ENCODE assay signal across 12 cellular contexts in genomic region chr1:211630236-211631081, GRCh38. TPM values are rescaled to one million over a fixed set of nuclear protein-coding genes. Genes with fewer than 3 reads are reported as not detected.
DNase-seq lines count a peak whose midpoint lies in the region; ATAC-seq, FAIRE-seq and TF ChIP-seq lines count a peak whose summit lies in the region.
"Had no signal": no experiment of that assay in that cellular context is flagged by ENCODE, and none has a peak within 500 bp of the region (broad histone marks: within the 10 kb centered on the region; RNA-seq: fewer than 3 reads in every experiment).

No MANE protein-coding gene starts in this region.

- no peak overlapping the region for H3K4me3 Mint-ChIP-seq in chondrocyte (ENCODE audit: unreplicated experiment)
- no peak overlapping the region for H3K4me3 Mint-ChIP-seq in natural killer cell treated with Interleukin-12 subunit alpha and Interleukin-12 subunit beta and Interleukin-15 and Interleukin-18, amount 100 ng/mL, for 72 hours
- H3K4me3 Mint-ChIP-seq: T-cell had no signal

- H3K27ac Mint-ChIP-seq in chondrocyte (ENCODE audit: unreplicated experiment): peak overlapping the region; percentile 8
- H3K27ac Mint-ChIP-seq in natural killer cell treated with Interleukin-12 subunit alpha and Interleukin-12 subunit beta and Interleukin-15 and Interleukin-18, amount 100 ng/mL, for 72 hours: no peak overlapping the region
- H3K27ac Mint-ChIP-seq: T-cell had no signal

- no peaks in the 10 kb centered on the region for H3K27me3 ChIP-seq in BE2C

- DNase-seq in BE2C (peak; percentile 88), NCI-H2107 treated with DMSO at 0.1 percent for 48 hours (lab: John Stamatoyannopoulos, UW; ENCODE audit: unreplicated experiment) (peak; percentile 37), chondrocyte (ENCODE audit: low spot score) (peak; percentile 67), inferior parietal cortex (ENCODE audit: extremely low spot score) (peak; percentile 63), kidney (no peak)
- no peak for DNase-seq in natural killer cell treated with Interleukin-12 subunit alpha and Interleukin-12 subunit beta and Interleukin-15 and Interleukin-18, amount 100 ng/mL, for 72 hours (ENCODE audit: low spot score)
- no peak for DNase-seq in activated CD8-positive, alpha-beta memory T cell treated with anti-CD3 and anti-CD28 coated beads, Interleukin-2, amount 50 U/mL, for 4 hours
- DNase-seq: activated CD4-positive, alpha-beta T cell treated with anti-CD3 and anti-CD28 coated beads, Interleukin-2, amount 50 U/mL, for 4 hours; cortex of kidney; NCI-H748 treated with DMSO at 0.1 percent for 48 hours; T-cell had no signal

- intact Hi-C loops in kidney (cut with DNase I): no loop called here

- no peaks in the 10 kb centered on the region for H3K36me3 Mint-ChIP-seq in chondrocyte (ENCODE audit: low read depth)
- no peaks in the 10 kb centered on the region for H3K36me3 Mint-ChIP-seq in natural killer cell treated with Interleukin-12 subunit alpha and Interleukin-12 subunit beta and Interleukin-15 and Interleukin-18, amount 100 ng/mL, for 72 hours
- H3K36me3 Mint-ChIP-seq: T-cell had no signal

- peaks cover 42% of the 10 kb centered on the region for H3K4me1 Mint-ChIP-seq in chondrocyte (ENCODE audit: low read depth)
- H3K4me1 Mint-ChIP-seq in natural killer cell treated with Interleukin-12 subunit alpha and Interleukin-12 subunit beta and Interleukin-15 and Interleukin-18, amount 100 ng/mL, for 72 hours (ENCODE audit: low read depth in 2 of 2): peaks cover 0 to 7% of the 10 kb centered on the region in 2 donors
- H3K4me1 Mint-ChIP-seq: T-cell had no signal

- no peak for ATAC-seq in natural killer cell treated with Interleukin-12 subunit alpha and Interleukin-12 subunit beta and Interleukin-15 and Interleukin-18, amount 100 ng/mL, for 72 hours
- no peak for ATAC-seq in GM21528 (IDR thresholded peaks at IDR 0.05; ENCODE audit: low FRiP score, unreplicated experiment)
- ATAC-seq: T-cell had no signal

- H3K27ac ChIP-seq in kidney (ENCODE audit: low read depth in 2 of 2, low read length in 2 of 2): no peak overlapping the region

- no peaks in the 10 kb centered on the region for H3K27me3 Mint-ChIP-seq in chondrocyte (ENCODE audit: low read depth)
- peaks cover 0 to 3% of the 10 kb centered on the region in 2 donors for H3K27me3 Mint-ChIP-seq in natural killer cell treated with Interleukin-12 subunit alpha and Interleukin-12 subunit beta and Interleukin-15 and Interleukin-18, amount 100 ng/mL, for 72 hours
- H3K27me3 Mint-ChIP-seq: T-cell had no signal

- peak overlapping the region; percentile 41 for H3K4me3 ChIP-seq in BE2C (ENCODE audit: low read depth, low read length)
- no peak overlapping the region for H3K4me3 ChIP-seq in kidney (ENCODE audit: low read length in 2 of 2)

- FAIRE-seq in kidney (lab: Jason Lieb, UNC): no peak

- H3K9ac ChIP-seq in kidney (ENCODE audit: low read length in 2 of 2): no peak overlapping the region

- TF ChIP-seq CTCF in BE2C (IDR thresholded peaks at IDR 0.05; ENCODE audit: low read depth, low read length) (peak; percentile 64), chondrocyte (IDR thresholded peaks at IDR 0.05) (peak; percentile 21), kidney (IDR thresholded peaks at IDR 0.05; ENCODE audit: borderline replicate concordance, extremely low read depth, insufficient read depth) (no peak)

- no peaks in the 10 kb centered on the region for H3K9me3 Mint-ChIP-seq in chondrocyte (ENCODE audit: low read depth)
- no peaks in the 10 kb centered on the region for H3K9me3 Mint-ChIP-seq in natural killer cell treated with Interleukin-12 subunit alpha and Interleukin-12 subunit beta and Interleukin-15 and Interleukin-18, amount 100 ng/mL, for 72 hours
- H3K9me3 Mint-ChIP-seq: T-cell had no signal

- H3K9me3 ChIP-seq in BE2C (no peaks in the 10 kb centered on the region), kidney (ENCODE audit: control insufficient read depth in 1 of 2, low read length in 2 of 2) (no peaks in the 10 kb centered on the region)

- no peaks in the 10 kb centered on the region for H3K36me3 ChIP-seq in BE2C
- no peaks in the 10 kb centered on the region for H3K36me3 ChIP-seq in kidney (ENCODE audit: control insufficient read depth in 1 of 2, insufficient read depth in 2 of 2, low read length in 2 of 2)

- peaks cover 24% of the 10 kb centered on the region for H3K4me1 ChIP-seq in BE2C
- H3K4me1 ChIP-seq in kidney (ENCODE audit: control insufficient read depth in 1 of 2, insufficient read depth in 1 of 2, low read depth in 1 of 2, low read length in 2 of 2): peaks cover 0 to 2% of the 10 kb centered on the region in 2 donors

RNA-seq across cellular contexts. Expression of gene NEK2, which starts 45.0 kb away (rescaled TPM):
- polyA plus RNA-seq in BE2C (2012; ENCODE audit: insufficient read depth, insufficient read length, low read depth): 5.5 TPM
- 2.3 to 4.1 TPM (median 3.2 TPM) in 3 replicates for total RNA-seq in chondrocyte
- 10 to 100 TPM; 12.8 to 25.2 TPM for total RNA-seq in natural killer cell treated with Interleukin-12 subunit alpha and Interleukin-12 subunit beta and Interleukin-15 and Interleukin-18, amount 100 ng/mL, for 72 hours
- 0.35 TPM for total RNA-seq in kidney
- polyA plus RNA-seq in kidney (ENCODE audit: insufficient read depth, low read depth, low replicate concordance): not detected

RNA-seq across cellular contexts. Expression of gene SLC30A1, which starts 51.5 kb away (rescaled TPM):
- 13.0 TPM for polyA plus RNA-seq in BE2C (2012; ENCODE audit: insufficient read depth, insufficient read length, low read depth)
- 13.9 to 18.3 TPM (median 18.2 TPM) in 3 replicates for total RNA-seq in chondrocyte
- total RNA-seq in natural killer cell treated with Interleukin-12 subunit alpha and Interleukin-12 subunit beta and Interleukin-15 and Interleukin-18, amount 100 ng/mL, for 72 hours: 10 to 100 TPM in 1 of 2 donors, 1 to 10 TPM in 1; 6.9 to 13.1 TPM
- total RNA-seq in kidney: 37.7 TPM
- 8.2 TPM for polyA plus RNA-seq in kidney (ENCODE audit: insufficient read depth, low read depth, low replicate concordance)

Comparison
In these comparisons a context has a peak if more than half of its experiments do, and no peak if none do; other contexts are left out.
1. DNase-seq: peak in BE2C (single experiment), NCI-H2107 treated with DMSO at 0.1 percent for 48 hours (single experiment), chondrocyte (single experiment) and inferior parietal cortex (single experiment); none in natural killer cell treated with Interleukin-12 subunit alpha and Interleukin-12 subunit beta and Interleukin-15 and Interleukin-18, amount 100 ng/mL, for 72 hours (single experiment), kidney (single experiment) and activated CD8-positive, alpha-beta memory T cell treated with anti-CD3 and anti-CD28 coated beads, Interleukin-2, amount 50 U/mL, for 4 hours (single experiment).